Comparison of ENCODE assay signal across 1 cellular context in the genomic region with DNA sequence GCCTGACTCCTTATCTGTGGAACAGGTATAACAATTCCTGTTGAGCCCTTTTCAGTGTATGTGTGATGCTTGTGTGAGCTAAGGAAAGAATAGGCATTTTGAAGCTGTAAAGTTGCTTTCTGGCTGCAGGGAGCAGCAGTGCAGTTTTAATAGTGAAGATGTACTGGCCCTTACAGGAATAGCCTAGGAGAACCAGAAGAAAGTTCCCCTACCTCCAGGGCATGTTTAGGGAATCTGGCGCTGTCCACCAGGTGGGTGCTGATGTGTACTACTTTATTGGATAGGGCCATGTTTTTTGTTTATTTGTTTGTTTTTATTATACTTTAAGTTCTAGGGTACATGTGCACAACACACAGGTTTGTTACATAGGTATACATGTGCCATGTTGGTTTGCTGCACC.
TF ChIP-seq lines count a peak whose summit lies in the region.

No MANE protein-coding gene starts in this region.

TF ChIP-seq in GM12878, 131 proteins besides CTCF, POLR2A, EP300 and RAD21 (continued from another document):
- TF ChIP-seq, protein P1, sequence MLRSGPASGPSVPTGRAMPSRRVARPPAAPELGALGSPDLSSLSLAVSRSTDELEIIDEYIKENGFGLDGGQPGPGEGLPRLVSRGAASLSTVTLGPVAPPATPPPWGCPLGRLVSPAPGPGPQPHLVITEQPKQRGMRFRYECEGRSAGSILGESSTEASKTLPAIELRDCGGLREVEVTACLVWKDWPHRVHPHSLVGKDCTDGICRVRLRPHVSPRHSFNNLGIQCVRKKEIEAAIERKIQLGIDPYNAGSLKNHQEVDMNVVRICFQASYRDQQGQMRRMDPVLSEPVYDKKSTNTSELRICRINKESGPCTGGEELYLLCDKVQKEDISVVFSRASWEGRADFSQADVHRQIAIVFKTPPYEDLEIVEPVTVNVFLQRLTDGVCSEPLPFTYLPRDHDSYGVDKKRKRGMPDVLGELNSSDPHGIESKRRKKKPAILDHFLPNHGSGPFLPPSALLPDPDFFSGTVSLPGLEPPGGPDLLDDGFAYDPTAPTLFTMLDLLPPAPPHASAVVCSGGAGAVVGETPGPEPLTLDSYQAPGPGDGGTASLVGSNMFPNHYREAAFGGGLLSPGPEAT (IDR thresholded peaks at IDR 0.05; ENCODE audit: low read depth) = peak; percentile 9; the same call in 1 of the 2 replicates
